In the genomic region with DNA sequence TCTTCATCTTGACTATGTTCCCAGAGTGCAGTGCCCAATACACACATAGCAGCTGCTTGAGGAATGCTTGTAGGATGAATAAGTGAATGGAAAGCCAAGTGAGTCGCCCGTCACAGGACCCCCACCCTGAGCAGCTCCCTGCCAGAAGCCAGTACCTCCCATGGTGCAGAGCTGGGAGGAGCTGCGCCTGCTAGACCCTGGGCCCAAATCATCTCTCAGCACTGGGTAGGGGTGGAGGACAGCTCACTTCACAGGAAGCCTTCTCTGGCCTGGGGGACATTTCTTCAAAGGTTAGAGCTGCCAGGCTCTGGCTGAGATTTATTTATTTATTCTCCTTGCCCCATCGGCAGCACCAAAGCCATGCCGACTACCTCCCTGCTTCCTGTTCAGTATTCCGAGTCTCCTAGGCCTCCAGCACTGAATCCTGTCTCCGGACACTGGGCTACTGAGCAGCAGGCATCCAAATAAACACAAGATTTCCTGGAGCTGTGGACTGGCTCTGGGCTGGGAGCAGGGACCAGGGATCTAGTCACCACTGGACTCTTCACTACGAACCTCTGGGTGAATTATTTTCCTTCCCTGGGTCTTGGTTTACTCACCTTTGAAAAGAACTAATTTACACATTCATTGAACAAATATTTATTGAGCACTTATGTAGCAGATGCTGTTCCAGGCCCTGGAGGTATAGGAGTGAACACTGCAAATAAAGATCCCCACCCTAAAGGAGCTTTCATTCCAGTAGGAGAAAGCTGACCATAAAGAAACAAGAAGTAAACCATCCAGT, we compare ENCODE assay signal across 16 cellular contexts.
A peak's percentile ranks its signal among the peaks of the same experiment; 100 is the strongest.
DNase-seq lines count a peak whose midpoint lies in the region; ATAC-seq and TF ChIP-seq lines count a peak whose summit lies in the region.
"Had no signal": no experiment of that assay in that cellular context is flagged by ENCODE, and none has a peak within 500 bp of the region (broad histone marks: within the 10 kb centered on the region; RNA-seq: fewer than 3 reads in every experiment).

No MANE protein-coding gene starts in this region.

- no peak overlapping the region for H3K27ac ChIP-seq in GM23338 (ENCODE audit: low read depth)
- no peak overlapping the region for H3K27ac ChIP-seq in caudate nucleus (ENCODE audit: low read depth, low read length)
- H3K27ac ChIP-seq: epithelial cell of prostate had no signal

- CTCF ChIA-PET in WTC11 (lab: Charles Lee), result interaction anchor here (0.7 to 1.0 kb wide), 2 partner anchors 83 to 252 kb away, joined by 3 read pairs; no protein-coding TSS in a partner anchor

- no peak for DNase-seq in GM23338 (ENCODE audit: low spot score)
- peak; percentile 92 for DNase-seq in NCI-H69 (lab: John Stamatoyannopoulos, UW)
- DNase-seq in endothelial cell (ENCODE audit: low spot score), result no peak
- DNase-seq in osteocyte (ENCODE audit: extremely low spot score, unreplicated experiment), result no peak
- no peak for DNase-seq in WTC11 (ENCODE audit: low spot score)
- DNase-seq in UCSD-AML1 (lab: John Stamatoyannopoulos, UW; ENCODE audit: unreplicated experiment), result no peak
- DNase-seq in Right ventricle myocardium superior, result no peak
- DNase-seq in caudate nucleus (lab: John Stamatoyannopoulos, UW), result no peak
- DNase-seq: activated CD4-positive, alpha-beta T cell treated with anti-CD3 and anti-CD28 coated beads, Interleukin-2, amount 50 U/mL, for 1 hour; H7; stimulated activated naive CD8-positive, alpha-beta T cell treated with anti-CD3 and anti-CD28 coated beads, Interleukin-15, Interleukin-2, amounts not matched to agents 100 U/mL and 50 U/mL, for 24 hours; T-helper 1 cell had no signal

- no peak overlapping the region for H3K27ac Mint-ChIP-seq in GM23338
- H3K27ac Mint-ChIP-seq in endothelial cell (ENCODE audit: unreplicated experiment), result peak overlapping the region; percentile 64
- peak overlapping the region; percentile 39 for H3K27ac Mint-ChIP-seq in osteocyte (ENCODE audit: unreplicated experiment)
- no peak overlapping the region; the same call in 1 of the 2 replicates for H3K27ac Mint-ChIP-seq in WTC11
- H3K27ac Mint-ChIP-seq: activated T-helper 17 cell treated with anti-CD3 and anti-CD28 coated beads, Interleukin-2, amount 50 U/mL, for 72 hours; B cell had no signal

- intact Hi-C loops in Right ventricle myocardium superior (cut with DNase I), result no loop called here

- H3K27me3 ChIP-seq in GM23338 (ENCODE audit: insufficient read depth), result no peaks in the 10 kb centered on the region
- H3K27me3 ChIP-seq: breast epithelium had no signal

- no peak for TF ChIP-seq CTCF in GM23338 (conservative IDR thresholded peaks at IDR 0.05; ENCODE audit: low read depth in 2 of 2)
- no peak for TF ChIP-seq CTCF in endothelial cell (IDR thresholded peaks at IDR 0.05; ENCODE audit: unreplicated experiment)
- TF ChIP-seq CTCF in osteocyte (IDR thresholded peaks at IDR 0.05), result no peak
- no peak for TF ChIP-seq CTCF in WTC11 (IDR thresholded peaks at IDR 0.05)

- no peaks in the 10 kb centered on the region for H3K79me2 ChIP-seq in GM23338 (replicated peaks; ENCODE audit: insufficient read depth)

- no peak overlapping the region for H3K4me3 ChIP-seq in GM23338
- H3K4me3 ChIP-seq: breast epithelium had no signal

- no peak overlapping the region for H3K4me2 ChIP-seq in GM23338

- peak; percentile 18; the same call in 1 of the 3 replicates for ATAC-seq in GM23338
- no peak for ATAC-seq in WTC11
- no peak for ATAC-seq in Right ventricle myocardium superior (ENCODE audit: poor library complexity)
- ATAC-seq: activated T-helper 17 cell treated with anti-CD3 and anti-CD28 coated beads, Interleukin-2, amount 50 U/mL, for 72 hours; stimulated activated naive CD8-positive, alpha-beta T cell treated with anti-CD3 and anti-CD28 coated beads, Interleukin-15, Interleukin-2, amounts not matched to agents 100 U/mL and 50 U/mL, for 24 hours had no signal

- H2AFZ ChIP-seq in GM23338, result no peak overlapping the region

- H3K9me2 ChIP-seq in GM23338 (ENCODE audit: insufficient read depth), result peaks cover 9% of the 10 kb centered on the region; the same call in 1 of the 2 replicates

- H3K9me3 Mint-ChIP-seq in GM23338, result no peaks in the 10 kb centered on the region
- no peaks in the 10 kb centered on the region for H3K9me3 Mint-ChIP-seq in endothelial cell (ENCODE audit: unreplicated experiment)
- no peaks in the 10 kb centered on the region for H3K9me3 Mint-ChIP-seq in osteocyte (ENCODE audit: unreplicated experiment)
- H3K9me3 Mint-ChIP-seq in WTC11, result no peaks in the 10 kb centered on the region
- H3K9me3 Mint-ChIP-seq: activated T-helper 17 cell treated with anti-CD3 and anti-CD28 coated beads, Interleukin-2, amount 50 U/mL, for 72 hours had no signal

- H3K36me3 Mint-ChIP-seq in GM23338 (ENCODE audit: low read depth) (no peaks in the 10 kb centered on the region; the same call in 2 of the 3 replicates), endothelial cell (ENCODE audit: low read depth, unreplicated experiment) (peaks cover 8% of the 10 kb centered on the region), osteocyte (ENCODE audit: unreplicated experiment) (no peaks in the 10 kb centered on the region), WTC11 (no peaks in the 10 kb centered on the region)

- no peak overlapping the region for H3K4me3 Mint-ChIP-seq in GM23338
- no peak overlapping the region for H3K4me3 Mint-ChIP-seq in endothelial cell (ENCODE audit: unreplicated experiment)
- H3K4me3 Mint-ChIP-seq in osteocyte (ENCODE audit: unreplicated experiment), result no peak overlapping the region
- H3K4me3 Mint-ChIP-seq in WTC11, result no peak overlapping the region
- H3K4me3 Mint-ChIP-seq: activated T-helper 17 cell treated with anti-CD3 and anti-CD28 coated beads, Interleukin-2, amount 50 U/mL, for 72 hours; B cell had no signal

- POLR2A ChIA-PET in WTC11 (lab: Charles Lee), result interaction anchor here (1.0 kb wide), 1 partner anchor 24 kb away, joined by 3 read pairs; no protein-coding TSS in a partner anchor

- H3K4me1 Mint-ChIP-seq in GM23338, result peaks cover 29% of the 10 kb centered on the region
- peaks cover 3% of the 10 kb centered on the region for H3K4me1 Mint-ChIP-seq in endothelial cell (ENCODE audit: unreplicated experiment)
- peaks cover 50% of the 10 kb centered on the region for H3K4me1 Mint-ChIP-seq in osteocyte (ENCODE audit: unreplicated experiment)
- H3K4me1 Mint-ChIP-seq in WTC11, result peaks cover 20% of the 10 kb centered on the region
- H3K4me1 Mint-ChIP-seq: activated T-helper 17 cell treated with anti-CD3 and anti-CD28 coated beads, Interleukin-2, amount 50 U/mL, for 72 hours; B cell had no signal

- H4K20me1 ChIP-seq in GM23338 (replicated peaks; ENCODE audit: insufficient read depth), result no peaks in the 10 kb centered on the region

- H3K27me3 Mint-ChIP-seq in GM23338 (ENCODE audit: insufficient read depth, low read depth, poor library complexity) (peaks cover 13% of the 10 kb centered on the region), endothelial cell (ENCODE audit: unreplicated experiment) (peaks cover 12% of the 10 kb centered on the region), osteocyte (ENCODE audit: unreplicated experiment) (no peaks in the 10 kb centered on the region), WTC11 (ENCODE audit: low read depth) (no peaks in the 10 kb centered on the region)

- no peaks in the 10 kb centered on the region for H3F3A ChIP-seq in GM23338 (replicated peaks; ENCODE audit: low read depth)

- no peaks in the 10 kb centered on the region for H3K4me1 ChIP-seq in GM23338 (ENCODE audit: insufficient read depth)
- H3K4me1 ChIP-seq: breast epithelium had no signal

- no peaks in the 10 kb centered on the region for H3K36me3 ChIP-seq in GM23338 (ENCODE audit: insufficient read depth)
- H3K36me3 ChIP-seq: breast epithelium had no signal

TF ChIP-seq in GM23338, 12 proteins besides CTCF, POLR2A, EP300 and RAD21 (continues in another document):
- TF ChIP-seq EZH2phosphoT487 (IDR thresholded peaks at IDR 0.05; ENCODE audit: unreplicated experiment), result no peak

TF ChIP-seq in WTC11, 78 proteins besides CTCF, POLR2A, EP300 and RAD21:
- TF ChIP-seq SOX15 (CRISPR knock-in tag; IDR thresholded peaks at IDR 0.05) (no peak), KAT7 (CRISPR knock-in tag; IDR thresholded peaks at IDR 0.05; ENCODE audit: borderline replicate concordance) (no peak)

Comparison
In these comparisons a context has a peak if more than half of its experiments do, and no peak if none do; other contexts are left out.
1. H3K27ac Mint-ChIP-seq: peak in endothelial cell (single experiment) and osteocyte (single experiment); none in GM23338 (single experiment) and WTC11 (single experiment).